In the genomic region with DNA sequence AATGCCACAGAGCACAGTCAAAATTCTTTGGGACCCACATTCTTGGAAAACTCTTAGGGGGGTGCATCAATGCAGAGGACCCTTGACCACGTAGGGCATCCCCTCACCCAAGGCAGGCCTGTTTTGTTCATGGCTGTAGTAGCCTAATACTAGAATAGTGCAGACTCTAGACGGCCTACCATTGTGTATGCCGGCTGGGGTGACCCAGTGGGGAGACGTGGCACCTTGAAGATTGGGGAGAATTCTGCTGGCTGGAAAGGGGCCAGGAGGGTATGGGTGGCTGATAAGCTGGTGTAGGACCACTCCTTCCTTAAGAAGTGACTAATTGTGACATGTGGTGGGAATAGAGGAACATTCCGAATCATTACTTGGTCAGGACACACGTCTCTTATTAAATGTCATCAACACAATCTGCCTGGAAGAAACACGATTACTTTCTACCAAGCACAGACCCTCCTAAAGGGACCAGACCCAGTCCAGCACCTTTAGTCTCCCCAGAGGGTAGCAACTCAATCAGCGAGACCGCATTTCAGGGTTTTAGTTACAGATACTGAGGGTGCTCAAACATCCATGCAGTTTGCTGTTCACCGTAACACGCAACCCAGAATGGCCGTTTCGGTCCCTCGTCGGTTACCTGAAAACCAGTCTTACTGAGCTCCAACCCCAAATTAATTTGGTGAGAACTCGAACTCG, we compare ENCODE assay signal across 9 cellular contexts. TPM values are rescaled to one million over a fixed set of nuclear protein-coding genes. Genes with fewer than 3 reads are reported as not detected.
DNase-seq lines count a peak whose midpoint lies in the region; ATAC-seq, FAIRE-seq and TF ChIP-seq lines count a peak whose summit lies in the region.
"Had no signal": no experiment of that assay in that cellular context is flagged by ENCODE, and none has a peak within 500 bp of the region (broad histone marks: within the 10 kb centered on the region; RNA-seq: fewer than 3 reads in every experiment).

No MANE protein-coding gene starts in this region.

- peak overlapping the region; percentile 82 for H3K27ac ChIP-seq in keratinocyte (ENCODE audit: control insufficient read depth, insufficient read depth, low read length)

- H3K4me1 ChIP-seq in keratinocyte (ENCODE audit: control insufficient read depth, extremely low read depth, insufficient read depth, low read length) = peaks cover 10% of the 10 kb centered on the region

- peaks cover 16% of the 10 kb centered on the region for H3K79me2 ChIP-seq in keratinocyte (ENCODE audit: control insufficient read depth, insufficient read depth, low read length)

- no peaks in the 10 kb centered on the region for H3K27me3 ChIP-seq in keratinocyte (ENCODE audit: control insufficient read depth, extremely low read depth, insufficient read depth, low read length)

- peaks cover under 1% of the 10 kb centered on the region for H3K9me1 ChIP-seq in keratinocyte (ENCODE audit: control insufficient read depth, extremely low read depth, insufficient read depth, low read length)

- POLR2A ChIA-PET in activated CD4-positive, alpha-beta T cell treated with anti-CD3 and anti-CD28 coated beads for 36 hours (lab: Charles Lee) = interaction anchor here (0.6 to 1.0 kb wide), 2 partner anchors 110 to 259 kb away, joined by 3 to 4 read pairs; no protein-coding TSS in a partner anchor

- peaks cover 26% of the 10 kb centered on the region for H3K4me1 Mint-ChIP-seq in activated CD4-positive, alpha-beta T cell treated with anti-CD3 and anti-CD28 coated beads for 36 hours

- CTCF ChIA-PET in activated CD4-positive, alpha-beta T cell treated with anti-CD3 and anti-CD28 coated beads for 36 hours (lab: Charles Lee) = interaction anchor here (1.0 to 2.7 kb wide), 3 partner anchors 110 to 166 kb away, joined by 3 to 13 read pairs (median 7); no protein-coding TSS in a partner anchor

- H3K27me3 Mint-ChIP-seq in activated CD4-positive, alpha-beta T cell treated with anti-CD3 and anti-CD28 coated beads for 36 hours = no peaks in the 10 kb centered on the region

- no peak for ATAC-seq in activated CD4-positive, alpha-beta T cell treated with anti-CD3 and anti-CD28 coated beads for 36 hours
- no peak for ATAC-seq in activated naive CD4-positive, alpha-beta T cell treated with anti-CD3 and anti-CD28 coated beads, Interleukin-2, amount 50 U/mL, for 72 hours
- no peak for ATAC-seq in GM21515 (IDR thresholded peaks at IDR 0.05; ENCODE audit: unreplicated experiment)

- peak overlapping the region; percentile 92 for H3K4me2 ChIP-seq in keratinocyte (ENCODE audit: control insufficient read depth, extremely low read depth, insufficient read depth, low read depth, low read length)

- peaks cover 13% of the 10 kb centered on the region for H3K36me3 Mint-ChIP-seq in activated CD4-positive, alpha-beta T cell treated with anti-CD3 and anti-CD28 coated beads for 36 hours (ENCODE audit: low read depth)
- peaks cover 20 to 31% of the 10 kb centered on the region in 2 donors for H3K36me3 Mint-ChIP-seq in activated naive CD4-positive, alpha-beta T cell treated with anti-CD3 and anti-CD28 coated beads, Interleukin-2, amount 50 U/mL, for 72 hours

- H3K9me3 ChIP-seq in keratinocyte (ENCODE audit: control insufficient read depth, low read depth, low read length) = no peaks in the 10 kb centered on the region

- H3K9ac ChIP-seq in keratinocyte (ENCODE audit: control insufficient read depth, extremely low read depth, insufficient read depth, low read length) = peak overlapping the region; percentile 87

- H3K27ac Mint-ChIP-seq in activated CD4-positive, alpha-beta T cell treated with anti-CD3 and anti-CD28 coated beads for 36 hours = peak overlapping the region; percentile 86
- H3K27ac Mint-ChIP-seq in activated naive CD4-positive, alpha-beta T cell treated with anti-CD3 and anti-CD28 coated beads, Interleukin-2, amount 50 U/mL, for 72 hours = peak overlapping the region; percentile 56 to 75

- H2AFZ ChIP-seq in keratinocyte (ENCODE audit: control insufficient read depth, low read length) = no peak overlapping the region

- dilution Hi-C loops in keratinocyte (cut with MboI; ENCODE audit: extremely low pct_ligation_motif_present, low sequenced_read_pairs) = no loop called here

- no peak for TF ChIP-seq CTCF in keratinocyte (optimal IDR thresholded peaks at IDR 0.05 in 1 of 3, IDR thresholded peaks at IDR 0.05 in 1 of 3, conservative IDR thresholded peaks at IDR 0.05 in 1 of 3; ENCODE audit: extremely low read depth in 1 of 3, insufficient read depth in 2 of 3, low read length in 3 of 3)

- intact Hi-C loops in activated CD4-positive, alpha-beta T cell treated with anti-CD3 and anti-CD28 coated beads for 36 hours (cut with DNase I, micrococcal nuclease) = loop anchor here (5.0 to 10.0 kb wide), 4 partner anchors 63 to 700 kb away; partner anchors contain the start of genes ARHGAP11B (in 2 of the 2) and FAN1 (in 1 of the 2)

- H3K4me3 Mint-ChIP-seq in activated CD4-positive, alpha-beta T cell treated with anti-CD3 and anti-CD28 coated beads for 36 hours = peak overlapping the region; percentile 85

- H3K4me3 ChIP-seq in keratinocyte (ENCODE audit: control insufficient read depth in 2 of 3, extremely low read depth in 1 of 3, insufficient read depth in 2 of 3, low read depth in 1 of 3, low read length in 3 of 3) = peak overlapping the region; percentile 69 to 79 (median 74)

- H3K36me3 ChIP-seq in keratinocyte (ENCODE audit: control insufficient read depth in 2 of 2, extremely low read depth in 1 of 2, insufficient read depth in 2 of 2, low read length in 2 of 2) = peaks cover 0 to under 1% of the 10 kb centered on the region in 2 experiments

- H4K20me1 ChIP-seq in keratinocyte (ENCODE audit: control insufficient read depth, extremely low read depth, insufficient read depth, low read length) = peaks cover 5% of the 10 kb centered on the region

- peaks cover 5% of the 10 kb centered on the region for H3K9me3 Mint-ChIP-seq in activated CD4-positive, alpha-beta T cell treated with anti-CD3 and anti-CD28 coated beads for 36 hours (ENCODE audit: low read depth)
- H3K9me3 Mint-ChIP-seq in activated naive CD4-positive, alpha-beta T cell treated with anti-CD3 and anti-CD28 coated beads, Interleukin-2, amount 50 U/mL, for 72 hours = peaks cover 0 to 8% of the 10 kb centered on the region in 2 donors

- FAIRE-seq in keratinocyte (lab: Jason Lieb, UNC) = peak; percentile 41

- DNase-seq in activated CD4-positive, alpha-beta T cell treated with anti-CD3 and anti-CD28 coated beads for 36 hours = no peak
- no peak for DNase-seq in activated CD4-positive, alpha-beta T cell treated with anti-CD3 and anti-CD28 coated beads for 4 hours
- DNase-seq in activated naive CD4-positive, alpha-beta T cell treated with anti-CD3 and anti-CD28 coated beads, Interleukin-2, amount 50 U/mL, for 72 hours (ENCODE audit: low spot score in 2 of 2) = no peak
- DNase-seq in keratinocyte (ENCODE audit: low read depth, low spot score) (no peak), superior temporal gyrus (ENCODE audit: extremely low spot score) (peak; percentile 44), NCI-H510A treated with DMSO at 0.1 percent for 48 hours (lab: John Stamatoyannopoulos, UW) (no peak), Ammon's horn (ENCODE audit: low spot score) (no peak)
- DNase-seq: NCI-H1694 treated with DMSO at 0.1 percent for 48 hours had no signal

RNA-seq across cellular contexts. Expression of gene KLF13, which starts 1.8 kb away (rescaled TPM):
- 100 to 1,000 TPM; 147 to 212 TPM for total RNA-seq in activated CD4-positive, alpha-beta T cell treated with anti-CD3 and anti-CD28 coated beads for 36 hours
- 100 to 1,000 TPM; 124 to 161 TPM for total RNA-seq in activated naive CD4-positive, alpha-beta T cell treated with anti-CD3 and anti-CD28 coated beads, Interleukin-2, amount 50 U/mL, for 72 hours
- 42.4 to 66.7 TPM (median 59.8 TPM) in 3 replicates for polyA plus RNA-seq in keratinocyte
- polyA plus RNA-seq in keratinocyte (2011; ENCODE audit: low read depth) = 25.8 TPM
- polyA plus RNA-seq in keratinocyte (2011; cell fraction: cytosol; rRNA removed) = 44.4 and 68.0 TPM in 2 replicates
- 107 and 118 TPM in 2 replicates for polyA plus RNA-seq in keratinocyte (2011; cell fraction: nucleus; rRNA removed)
- polyA plus RNA-seq in keratinocyte (2012; ENCODE audit: low replicate concordance) = 58.5 and 59.0 TPM in 2 replicates
- 52.2 to 63.3 TPM (median 62.0 TPM) in 3 replicates for polyA minus RNA-seq in keratinocyte
- polyA minus RNA-seq in keratinocyte (2011; cell fraction: cytosol; rRNA and poly(A)+ RNA removed) = 49.5 TPM
- polyA minus RNA-seq in keratinocyte (2011; cell fraction: nucleus; rRNA and poly(A)+ RNA removed) = 45.8 and 58.6 TPM in 2 replicates
